ENCODE assay signal across 15 cellular contexts in the genomic region with DNA sequence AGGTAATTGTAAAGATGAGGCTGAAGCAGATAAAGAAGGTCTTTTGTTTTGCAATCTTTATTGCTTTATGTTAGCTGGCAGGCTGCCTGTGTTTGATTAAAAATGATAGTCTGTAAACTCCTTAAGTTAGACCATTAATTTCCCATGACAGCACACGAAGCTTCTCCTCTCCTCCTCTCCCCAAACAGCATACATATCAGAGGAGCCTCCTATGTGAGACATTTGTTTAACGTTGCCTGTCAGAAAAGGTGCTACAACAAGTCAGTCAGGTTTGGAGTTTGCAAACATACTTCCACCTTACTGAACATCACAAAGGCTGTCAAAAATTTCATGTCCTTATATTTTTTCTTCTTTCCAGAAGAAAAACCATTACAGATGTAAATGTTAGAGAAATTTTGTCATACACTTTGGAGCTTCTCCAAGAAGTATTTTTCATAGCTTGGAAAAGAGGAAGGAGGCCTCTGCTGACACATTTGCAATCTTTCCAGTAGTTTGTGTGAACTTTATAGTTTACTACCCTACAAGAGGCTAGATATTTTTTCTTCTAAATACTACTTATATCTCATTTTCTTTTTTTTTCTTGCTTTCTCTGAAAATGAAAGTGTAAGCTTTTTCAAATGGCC.
DNase-seq lines count a peak whose midpoint lies in the region; ATAC-seq and TF ChIP-seq lines count a peak whose summit lies in the region.
"Had no signal": no experiment of that assay in that cellular context is flagged by ENCODE, and none has a peak within 500 bp of the region (broad histone marks: within the 10 kb centered on the region; RNA-seq: fewer than 3 reads in every experiment).

No MANE protein-coding gene starts in this region.

- peaks cover 8 to 10% of the 10 kb centered on the region in 2 donors for H3K36me3 Mint-ChIP-seq in CD14-positive monocyte
- H3K36me3 Mint-ChIP-seq: activated naive CD8-positive, alpha-beta T cell treated with anti-CD3 and anti-CD28 coated beads, Interleukin-2, amount 10 ng/mL, durations not matched to agents 7 days and 5 days had no signal

- H3K4me1 Mint-ChIP-seq in CD14-positive monocyte = peaks cover 35% of the 10 kb centered on the region

- DNase-seq in CD14-positive monocyte (ENCODE audit: low spot score) (no peak), KBM-7 (peak; percentile 36), SK-N-SH (no peak), fibroblast of villous mesenchyme (ENCODE audit: low read depth) (peak; percentile 36), ACHN (no peak), T-helper 9 cell (no peak), sciatic nerve (ENCODE audit: low spot score) (no peak)
- DNase-seq: activated CD4-positive, CD25-positive, alpha-beta regulatory T cell treated with anti-CD3 and anti-CD28 coated beads, Interleukin-2, amount 50 U/mL, for 72 hours; activated naive CD8-positive, alpha-beta T cell treated with anti-CD3 and anti-CD28 coated beads, Interleukin-2, amount 10 ng/mL, durations not matched to agents 7 days and 5 days; C1 segment of cervical spinal cord; naive B cell; NCI-H2081 treated with DMSO at 0.1 percent for 48 hours; T-helper 1 cell had no signal

- H2AFZ ChIP-seq in SK-N-SH (ENCODE audit: low read depth) = no peak overlapping the region

- no peak for TF ChIP-seq RAD21 in SK-N-SH (IDR thresholded peaks at IDR 0.05; ENCODE audit: low read length)

- CTCF ChIA-PET in SK-N-SH (lab: Yijun Ruan, JAX) = interaction anchor here (1.3 to 1.9 kb wide), 3 partner anchors 12 to 96 kb away, joined by 3 to 5 read pairs (median 5); no protein-coding TSS in a partner anchor

- intact Hi-C loops in CD14-positive monocyte (cut with micrococcal nuclease) (no loop called here), sciatic nerve (cut with DNase I) (no loop called here)

- H3K9me3 Mint-ChIP-seq in CD14-positive monocyte = peaks cover 0 to 2% (median 0%) of the 10 kb centered on the region in 7 donors

- no peak overlapping the region for H3K4me3 Mint-ChIP-seq in CD14-positive monocyte
- H3K4me3 Mint-ChIP-seq: activated naive CD8-positive, alpha-beta T cell treated with anti-CD3 and anti-CD28 coated beads, Interleukin-2, amount 10 ng/mL, durations not matched to agents 7 days and 5 days; naive B cell had no signal

- no peak overlapping the region for H3K4me2 ChIP-seq in SK-N-SH

- H3K27me3 ChIP-seq in SK-N-SH (ENCODE audit: insufficient read depth) = no peaks in the 10 kb centered on the region

- peak overlapping the region; percentile 10 to 98; a peak in 3 of 4 replicates for H3K27ac ChIP-seq in SK-N-SH (ENCODE audit: low read depth in 2 of 2, low read length in 1 of 2)

- H3K27me3 Mint-ChIP-seq in CD14-positive monocyte (ENCODE audit: low read depth in 3 of 3) = peaks cover 0 to 2% (median 0%) of the 10 kb centered on the region in 3 donors
- H3K27me3 Mint-ChIP-seq: activated naive CD8-positive, alpha-beta T cell treated with anti-CD3 and anti-CD28 coated beads, Interleukin-2, amount 10 ng/mL, durations not matched to agents 7 days and 5 days; naive B cell had no signal

- TF ChIP-seq EP300 in SK-N-SH (IDR thresholded peaks at IDR 0.05; ENCODE audit: borderline replicate concordance in 1 of 2, low read depth in 1 of 2, low read length in 1 of 2) = peak in 1 of 2 experiments; percentile 67; a peak in 2 of 4 replicates

- no peaks in the 10 kb centered on the region for H3K79me2 ChIP-seq in SK-N-SH (ENCODE audit: insufficient read depth)

- H3K9me3 ChIP-seq in SK-N-SH = no peaks in the 10 kb centered on the region

- H4K20me1 ChIP-seq in SK-N-SH (ENCODE audit: insufficient read depth) = no peaks in the 10 kb centered on the region

- no peak for ATAC-seq in GM19023 (IDR thresholded peaks at IDR 0.05; ENCODE audit: unreplicated experiment)
- no peak for ATAC-seq in sciatic nerve
- ATAC-seq: left lobe of liver had no signal

- peak overlapping the region; percentile 37 to 91 (median 70) for H3K27ac Mint-ChIP-seq in CD14-positive monocyte
- H3K27ac Mint-ChIP-seq: activated naive CD8-positive, alpha-beta T cell treated with anti-CD3 and anti-CD28 coated beads, Interleukin-2, amount 10 ng/mL, durations not matched to agents 7 days and 5 days had no signal

- H3K4me3 ChIP-seq in SK-N-SH (ENCODE audit: low read depth in 2 of 2, low read length in 1 of 2) (no peak overlapping the region), fibroblast of villous mesenchyme (ENCODE audit: low read depth, low read length) (no peak overlapping the region)

- no peaks in the 10 kb centered on the region for H3K36me3 ChIP-seq in SK-N-SH (replicated peaks in 1 of 2; ENCODE audit: control insufficient read depth in 1 of 2, insufficient read depth in 2 of 2, low read length in 1 of 2)

- in situ Hi-C loops in KBM-7 (cut with MboI; ENCODE audit: low pct_unique_long_range_greater_than_20kb, low sequenced_read_pairs) (no loop called here), ACHN (cut with HindIII; ENCODE audit: low pct_ligation_motif_present, low pct_unique_long_range_greater_than_20kb, low sequenced_read_pairs) (no loop called here)

- H3F3A ChIP-seq in SK-N-SH (replicated peaks; ENCODE audit: insufficient read depth) = no peaks in the 10 kb centered on the region

- no peak overlapping the region for H3K9ac ChIP-seq in SK-N-SH

- H3K4me1 ChIP-seq in SK-N-SH (ENCODE audit: control insufficient read depth in 1 of 2, insufficient read depth in 2 of 2, low read depth in 1 of 2, low read length in 1 of 2) = peaks cover 10 to 23% of the 10 kb centered on the region in 2 experiments; a peak in 3 of 4 replicates

- H3K9me2 ChIP-seq in SK-N-SH = no peaks in the 10 kb centered on the region

- POLR2A ChIA-PET in SK-N-SH (lab: Yijun Ruan, JAX) = interaction anchor here (1.5 kb wide), 1 partner anchor 136 kb away, joined by 3 read pairs; no protein-coding TSS in a partner anchor

- no peak for TF ChIP-seq CTCF in CD14-positive monocyte (IDR thresholded peaks at IDR 0.05)
- no peak for TF ChIP-seq CTCF in SK-N-SH (IDR thresholded peaks at IDR 0.05)
- TF ChIP-seq CTCF in fibroblast of villous mesenchyme (IDR thresholded peaks at IDR 0.05; ENCODE audit: insufficient read depth, low read depth, low read length) = no peak

- 22% methylated on average over 2 of the region's 2 CpGs for WGBS in SK-N-SH (ENCODE audit: low lambda C conversion rate)

TF ChIP-seq in SK-N-SH, 30 proteins besides CTCF, POLR2A, EP300 and RAD21:
- TF ChIP-seq NFIC (IDR thresholded peaks at IDR 0.05; ENCODE audit: borderline replicate concordance) (0 out of 2 replicates have a peak, but pooled peaks have one; percentile 13), JUND (IDR thresholded peaks at IDR 0.05) (0 out of 2 replicates have a peak, but pooled peaks have one; percentile 5), RXRA (IDR thresholded peaks at IDR 0.05; ENCODE audit: borderline replicate concordance, low read depth) (no peak), RFX5 (IDR thresholded peaks at IDR 0.05; ENCODE audit: low read length) (0 out of 2 replicates have a peak, but pooled peaks have one; percentile 13), TCF12 (IDR thresholded peaks at IDR 0.05) (peak; percentile 28; the same call in 1 of the 2 replicates), PBX3 (IDR thresholded peaks at IDR 0.05) (peak; percentile 67), ELF1 (IDR thresholded peaks at IDR 0.05) (no peak)

Comparison
In these comparisons a context has a peak if more than half of its experiments do, and no peak if none do; other contexts are left out.
1. DNase-seq: peak in KBM-7 (single experiment) and fibroblast of villous mesenchyme (single experiment); none in CD14-positive monocyte (single experiment), SK-N-SH (single experiment), ACHN (single experiment), T-helper 9 cell (single experiment) and sciatic nerve (single experiment).